In genomic region chr14:95294834-95295599, GRCh38 we compare ENCODE assay signal across 15 cellular contexts. TPM values are rescaled to one million over a fixed set of nuclear protein-coding genes. Genes with fewer than 3 reads are reported as not detected.
DNase-seq lines count a peak whose midpoint lies in the region; ATAC-seq and TF ChIP-seq lines count a peak whose summit lies in the region.
"Had no signal": no experiment of that assay in that cellular context is flagged by ENCODE, and none has a peak within 500 bp of the region (broad histone marks: within the 10 kb centered on the region; RNA-seq: fewer than 3 reads in every experiment).

No MANE protein-coding gene starts in this region.

- peaks cover 32 to 33% of the 10 kb centered on the region in 2 donors for H3K27me3 Mint-ChIP-seq in T-cell

- H3K27ac Mint-ChIP-seq in T-cell: no peak overlapping the region

- no peaks in the 10 kb centered on the region for H3F3A ChIP-seq in GM23248 (ENCODE audit: insufficient read depth)

- in situ Hi-C loops in GM23248 (cut with MboI) (no loop called here), Panc1 (cut with HindIII; ENCODE audit: low pct_unique_long_range_greater_than_20kb, low sequenced_read_pairs) (no loop called here), gastrocnemius medialis (cut with MboI; ENCODE audit: low sequenced_read_pairs in 4 of 4) (no loop called here)

- TF ChIP-seq CTCF in Panc1 (IDR thresholded peaks at IDR 0.05) (no peak), gastrocnemius medialis (IDR thresholded peaks at IDR 0.05 in 4 of 5, conservative IDR thresholded peaks at IDR 0.05 in 1 of 5) (no peak)

- H2AFZ ChIP-seq in GM23248: no peak overlapping the region

- H3K36me3 Mint-ChIP-seq in T-cell: no peaks in the 10 kb centered on the region

- no peak for TF ChIP-seq POLR2A in gastrocnemius medialis (IDR thresholded peaks at IDR 0.05)

- no peaks in the 10 kb centered on the region for H3K9me3 ChIP-seq in GM23248 (ENCODE audit: low read depth)
- H3K9me3 ChIP-seq in Panc1 (ENCODE audit: control insufficient read depth, insufficient read depth, low read depth, low read length): no peaks in the 10 kb centered on the region
- H3K9me3 ChIP-seq in gastrocnemius medialis: no peaks in the 10 kb centered on the region

- no peak overlapping the region for H3K9ac ChIP-seq in GM23248

- intact Hi-C loops in Panc1 (cut with micrococcal nuclease; ENCODE audit: unreplicated experiment): no loop called here
- intact Hi-C loops in gastrocnemius medialis (cut with DNase I; ENCODE audit: low total_unique reads): loop anchor here (10.0 kb wide), 1 partner anchor 240 kb away; the partner anchor contains the start of gene GLRX5

- POLR2A ChIA-PET in Panc1 (lab: Charles Lee) (no interaction called here), T-cell (lab: Charles Lee) (no interaction called here)

- peak; percentile 72 for ATAC-seq in Panc1
- ATAC-seq in esophagus mucosa: peak; percentile 68
- no peak for ATAC-seq in gastrocnemius medialis
- no peak for ATAC-seq in T-cell (replicated peaks in 1 of 4)
- ATAC-seq in HG03442 (IDR thresholded peaks at IDR 0.05; ENCODE audit: unreplicated experiment): no peak

- BruUV-seq in Panc1 (replicated peaks; lab: Mats Ljungman, UMichigan): no TSS peak

- H4K20me1 ChIP-seq in GM23248 (ENCODE audit: insufficient read depth): no peaks in the 10 kb centered on the region

- CTCF ChIA-PET in Panc1 (lab: Charles Lee) (no interaction called here), T-cell (lab: Charles Lee) (no interaction called here)

- WGBS in GM23248 (ENCODE audit: low coverage in 1 of 2, low lambda C conversion rate in 2 of 2, missing lambda C conversion rate in 2 of 2), 2 experiments: 77 to 78% methylated on average over 9 of the region's 9 CpGs

- no peak overlapping the region for H3K4me3 Mint-ChIP-seq in T-cell

- H3K4me3 ChIP-seq in GM23248: no peak overlapping the region
- no peak overlapping the region for H3K4me3 ChIP-seq in Panc1 (ENCODE audit: low read depth in 2 of 2, low read length in 2 of 2)
- H3K4me3 ChIP-seq in gastrocnemius medialis: no peak overlapping the region
- H3K4me3 ChIP-seq: Peyer's patch, tibial nerve had no signal

- DNase-seq in GM23248 (peak; percentile 40), Panc1 (ENCODE audit: low read depth, low spot score) (no peak), gastrocnemius medialis (peak in 1 of 2 donors; percentile 41), T-cell (no peak), UCSD-AML1 (lab: John Stamatoyannopoulos, UW; ENCODE audit: unreplicated experiment) (no peak), NCI-H82 treated with DMSO at 0.1 percent for 48 hours (lab: John Stamatoyannopoulos, UW; ENCODE audit: unreplicated experiment) (no peak)
- DNase-seq: activated CD4-positive, CD25-positive, alpha-beta regulatory T cell; activated gamma-delta T cell; EL; MM.1S; occipital lobe; Peyer's patch had no signal

- H3K4me2 ChIP-seq in GM23248 (ENCODE audit: unreplicated experiment): no peak overlapping the region

- peaks cover 0 to 3% (median 0%) of the 10 kb centered on the region in 3 donors for H3K4me1 Mint-ChIP-seq in T-cell

- H3K79me2 ChIP-seq in GM23248 (ENCODE audit: insufficient read depth): no peaks in the 10 kb centered on the region

- H3K27ac ChIP-seq in GM23248 (no peak overlapping the region), Panc1 (ENCODE audit: low read length) (no peak overlapping the region; the same call in 1 of the 2 replicates), gastrocnemius medialis (peak overlapping the region in 3 of 4 donors; percentile 47 to 67 (median 60))
- H3K27ac ChIP-seq: Peyer's patch had no signal

- no peaks in the 10 kb centered on the region for H3K4me1 ChIP-seq in GM23248 (ENCODE audit: insufficient read depth)
- peaks cover 29% of the 10 kb centered on the region for H3K4me1 ChIP-seq in Panc1 (ENCODE audit: control insufficient read depth, insufficient read depth, low read length)
- peaks cover 12 to 18% of the 10 kb centered on the region in 2 donors for H3K4me1 ChIP-seq in gastrocnemius medialis

- 0 out of 2 replicates have a peak, but pooled peaks cover 5% of the 10 kb centered on the region for H3K27me3 ChIP-seq in GM23248 (replicated peaks; ENCODE audit: insufficient read depth)
- H3K27me3 ChIP-seq in Panc1 (ENCODE audit: control insufficient read depth, insufficient read depth, low read length): no peaks in the 10 kb centered on the region
- H3K27me3 ChIP-seq in gastrocnemius medialis: no peaks in the 10 kb centered on the region
- H3K27me3 ChIP-seq: Peyer's patch, tibial nerve had no signal

- no peaks in the 10 kb centered on the region for H3K36me3 ChIP-seq in GM23248 (ENCODE audit: low read depth)
- no peaks in the 10 kb centered on the region for H3K36me3 ChIP-seq in Panc1 (ENCODE audit: control insufficient read depth, insufficient read depth, low read length)
- no peaks in the 10 kb centered on the region for H3K36me3 ChIP-seq in gastrocnemius medialis
- H3K36me3 ChIP-seq: Peyer's patch had no signal

- H3K9me3 Mint-ChIP-seq in T-cell: peaks cover 8 to 11% (median 11%) of the 10 kb centered on the region in 3 donors

- H3K9me2 ChIP-seq in GM23248 (ENCODE audit: insufficient read depth): no peaks in the 10 kb centered on the region

RNA-seq across cellular contexts. Expression of gene CLMN, which starts 24.7 kb away (rescaled TPM):
- total RNA-seq in GM23248 (2014; rRNA removed; shearing (Covaris generic)): 0.11 and 0.76 TPM in 2 replicates
- 0.20 and 0.53 TPM in 2 replicates for polyA plus RNA-seq in GM23248 (2016; fragmentation: Nextera tagmentation; extraction: Ambion mirVana)
- total RNA-seq in Panc1 (2021; ENCODE audit: unreplicated experiment) (34.9 TPM), esophagus mucosa (9.6 TPM), gastrocnemius medialis (1 to 10 TPM; 3.8 to 8.8 (median 5.8) TPM), T-cell (1 to 10 TPM in 2 of 5 donors, under 1 TPM in 3; 0.68 to 2.2 (median 0.99) TPM)
- 11.4 TPM for polyA plus RNA-seq in Panc1 (2012; ENCODE audit: insufficient read length)

Comparison
In these comparisons a context has a peak if more than half of its experiments do, and no peak if none do; other contexts are left out.
1. H3K27ac ChIP-seq: peak in gastrocnemius medialis (3 of 4); none in GM23248 (single experiment) and Panc1 (single experiment).
2. ATAC-seq: peak in Panc1 (single experiment) and esophagus mucosa (single experiment); none in gastrocnemius medialis (0 of 2), T-cell (0 of 4) and HG03442 (single experiment).